ENCODE assay signal across 1 cellular context in the genomic region with DNA sequence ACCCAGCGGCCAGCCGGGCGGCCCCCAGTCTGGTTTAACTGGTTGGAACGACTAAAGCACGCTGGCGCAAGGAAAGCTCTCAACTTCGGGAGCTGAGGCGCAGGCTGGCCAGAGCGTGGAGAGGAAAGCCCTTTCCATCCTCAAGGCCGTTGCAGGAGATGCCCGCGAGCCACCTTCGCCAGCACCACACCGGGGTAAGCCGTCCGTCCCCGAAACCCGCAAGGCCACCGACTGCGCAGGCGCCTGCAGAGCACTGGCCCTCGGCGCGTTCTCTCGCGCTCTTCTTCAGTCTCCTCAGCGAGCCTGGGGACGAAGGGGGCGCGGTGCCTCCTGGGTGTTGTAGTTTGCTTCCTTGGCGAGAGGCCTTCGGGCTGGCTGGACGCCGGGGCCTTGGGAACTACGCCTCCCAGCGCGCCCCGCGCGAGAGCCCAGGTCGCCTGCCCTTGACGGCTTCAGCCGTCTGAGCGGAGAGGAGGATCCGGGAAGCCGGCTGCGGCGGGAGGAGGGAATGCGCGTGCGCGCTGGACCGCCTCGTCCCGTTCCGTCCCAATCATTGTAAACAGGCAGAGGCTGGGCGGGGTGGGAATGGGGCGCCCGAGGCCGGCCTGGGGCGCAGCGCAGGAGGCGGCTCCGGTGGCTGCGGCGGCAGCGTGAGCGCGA.
TF ChIP-seq lines count a peak whose summit lies in the region.

RALBP1 (plus strand) TSS at position 531 of the 660 bp plus-strand sequence. CDS start 37,533 bp downstream, outside the sequence.

TF ChIP-seq in HepG2, 621 proteins besides CTCF, POLR2A, EP300 and RAD21 (continued from another document and continues in another):
- TF ChIP-seq ZNF337 (CRISPR knock-in tag; IDR thresholded peaks at IDR 0.05; ENCODE audit: borderline replicate concordance, low read depth) (no peak; the same call in 1 of the 2 replicates), ZFP90 (CRISPR knock-in tag; IDR thresholded peaks at IDR 0.05; ENCODE audit: borderline replicate concordance) (peak; percentile 40; the same call in 1 of the 2 replicates), SMYD3 (CRISPR knock-in tag; IDR thresholded peaks at IDR 0.05) (no peak), MBD4 (IDR thresholded peaks at IDR 0.05; ENCODE audit: borderline replicate concordance, low read length) (no peak), TCF7L2 (IDR thresholded peaks at IDR 0.05; ENCODE audit: low read depth, low read length) (no peak), KLF9 (CRISPR knock-in tag; IDR thresholded peaks at IDR 0.05; ENCODE audit: low read depth) (no peak), ZSCAN9 (CRISPR knock-in tag; IDR thresholded peaks at IDR 0.05; ENCODE audit: borderline replicate concordance) (0 out of 2 replicates have a peak, but pooled peaks have one; percentile 23), RORA (CRISPR knock-in tag; IDR thresholded peaks at IDR 0.05) (no peak), ZNF724P (CRISPR knock-in tag; IDR thresholded peaks at IDR 0.05; ENCODE audit: borderline replicate concordance) (peak; percentile 12; the same call in 1 of the 2 replicates), HDAC2 (CRISPR knock-in tag; IDR thresholded peaks at IDR 0.05) (0 out of 2 replicates have a peak, but pooled peaks have one; percentile 42), ZNF691 (CRISPR knock-in tag; IDR thresholded peaks at IDR 0.05; ENCODE audit: borderline replicate concordance, low read depth) (no peak; the same call in 1 of the 2 replicates), UBTF (CRISPR knock-in tag; IDR thresholded peaks at IDR 0.05) (peak; percentile 57), MLLT10 (CRISPR knock-in tag; IDR thresholded peaks at IDR 0.05) (no peak), KDM4B (CRISPR knock-in tag; IDR thresholded peaks at IDR 0.05) (0 out of 2 replicates have a peak, but pooled peaks have one; percentile 18), TBP (CRISPR knock-in tag; IDR thresholded peaks at IDR 0.05) (peak; percentile 95), ARNT (IDR thresholded peaks at IDR 0.05) (no peak), GATAD2A (CRISPR knock-in tag; IDR thresholded peaks at IDR 0.05) (peak; percentile 50; the same call in 1 of the 2 replicates), HNF4A (CRISPR knock-in tag; IDR thresholded peaks at IDR 0.05) (0 out of 2 replicates have a peak, but pooled peaks have one; percentile 3), TRAFD1 (CRISPR knock-in tag; IDR thresholded peaks at IDR 0.05; ENCODE audit: borderline replicate concordance) (peak; percentile 77; the same call in 1 of the 2 replicates), RARG (CRISPR knock-in tag; IDR thresholded peaks at IDR 0.05; ENCODE audit: low read depth) (no peak), CAMTA2 (CRISPR knock-in tag; IDR thresholded peaks at IDR 0.05; ENCODE audit: borderline replicate concordance) (no peak), ZNF326 (CRISPR knock-in tag; IDR thresholded peaks at IDR 0.05; ENCODE audit: borderline replicate concordance) (no peak), ZNF263 (CRISPR knock-in tag; IDR thresholded peaks at IDR 0.05) (peak; percentile 26; the same call in 1 of the 2 replicates), AGO1 (IDR thresholded peaks at IDR 0.05; ENCODE audit: low read depth, low read length, poor library complexity, severe bottlenecking) (peak; percentile 20), SOX6 (IDR thresholded peaks at IDR 0.05) (no peak), SOX6 (CRISPR knock-in tag; IDR thresholded peaks at IDR 0.05) (peak; percentile 51), THAP9 (CRISPR knock-in tag; IDR thresholded peaks at IDR 0.05; ENCODE audit: borderline replicate concordance) (0 out of 2 replicates have a peak, but pooled peaks have one; percentile 71), TSC22D2 (CRISPR knock-in tag; IDR thresholded peaks at IDR 0.05; ENCODE audit: borderline replicate concordance) (peak; percentile 78; the same call in 1 of the 2 replicates), ZNF775 (CRISPR knock-in tag; IDR thresholded peaks at IDR 0.05; ENCODE audit: borderline replicate concordance) (no peak), REPIN1 (CRISPR knock-in tag; IDR thresholded peaks at IDR 0.05; ENCODE audit: borderline replicate concordance, low read depth) (no peak), ZBTB26 (CRISPR knock-in tag; IDR thresholded peaks at IDR 0.05; ENCODE audit: borderline replicate concordance) (no peak), MBNL3 (CRISPR knock-in tag; conservative IDR thresholded peaks at IDR 0.05) (no peak), ZNF652 (CRISPR knock-in tag; IDR thresholded peaks at IDR 0.05; ENCODE audit: borderline replicate concordance, low read depth) (no peak; the same call in 1 of the 2 replicates), ZBTB7A (CRISPR knock-in tag; IDR thresholded peaks at IDR 0.05) (no peak), ZNF639 (CRISPR knock-in tag; conservative IDR thresholded peaks at IDR 0.05) (peak; percentile 19; the same call in 1 of the 2 replicates)
- TF ChIP-seq, protein P1, sequence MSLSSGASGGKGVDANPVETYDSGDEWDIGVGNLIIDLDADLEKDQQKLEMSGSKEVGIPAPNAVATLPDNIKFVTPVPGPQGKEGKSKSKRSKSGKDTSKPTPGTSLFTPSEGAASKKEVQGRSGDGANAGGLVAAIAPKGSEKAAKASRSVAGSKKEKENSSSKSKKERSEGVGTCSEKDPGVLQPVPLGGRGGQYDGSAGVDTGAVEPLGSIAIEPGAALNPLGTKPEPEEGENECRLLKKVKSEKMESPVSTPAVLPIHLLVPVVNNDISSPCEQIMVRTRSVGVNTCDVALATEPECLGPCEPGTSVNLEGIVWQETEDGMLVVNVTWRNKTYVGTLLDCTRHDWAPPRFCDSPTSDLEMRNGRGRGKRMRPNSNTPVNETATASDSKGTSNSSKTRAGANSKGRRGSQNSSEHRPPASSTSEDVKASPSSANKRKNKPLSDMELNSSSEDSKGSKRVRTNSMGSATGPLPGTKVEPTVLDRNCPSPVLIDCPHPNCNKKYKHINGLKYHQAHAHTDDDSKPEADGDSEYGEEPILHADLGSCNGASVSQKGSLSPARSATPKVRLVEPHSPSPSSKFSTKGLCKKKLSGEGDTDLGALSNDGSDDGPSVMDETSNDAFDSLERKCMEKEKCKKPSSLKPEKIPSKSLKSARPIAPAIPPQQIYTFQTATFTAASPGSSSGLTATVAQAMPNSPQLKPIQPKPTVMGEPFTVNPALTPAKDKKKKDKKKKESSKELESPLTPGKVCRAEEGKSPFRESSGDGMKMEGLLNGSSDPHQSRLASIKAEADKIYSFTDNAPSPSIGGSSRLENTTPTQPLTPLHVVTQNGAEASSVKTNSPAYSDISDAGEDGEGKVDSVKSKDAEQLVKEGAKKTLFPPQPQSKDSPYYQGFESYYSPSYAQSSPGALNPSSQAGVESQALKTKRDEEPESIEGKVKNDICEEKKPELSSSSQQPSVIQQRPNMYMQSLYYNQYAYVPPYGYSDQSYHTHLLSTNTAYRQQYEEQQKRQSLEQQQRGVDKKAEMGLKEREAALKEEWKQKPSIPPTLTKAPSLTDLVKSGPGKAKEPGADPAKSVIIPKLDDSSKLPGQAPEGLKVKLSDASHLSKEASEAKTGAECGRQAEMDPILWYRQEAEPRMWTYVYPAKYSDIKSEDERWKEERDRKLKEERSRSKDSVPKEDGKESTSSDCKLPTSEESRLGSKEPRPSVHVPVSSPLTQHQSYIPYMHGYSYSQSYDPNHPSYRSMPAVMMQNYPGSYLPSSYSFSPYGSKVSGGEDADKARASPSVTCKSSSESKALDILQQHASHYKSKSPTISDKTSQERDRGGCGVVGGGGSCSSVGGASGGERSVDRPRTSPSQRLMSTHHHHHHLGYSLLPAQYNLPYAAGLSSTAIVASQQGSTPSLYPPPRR (CRISPR knock-in tag; IDR thresholded peaks at IDR 0.05; ENCODE audit: borderline replicate concordance), result no peak
- TF ChIP-seq, protein P2, sequence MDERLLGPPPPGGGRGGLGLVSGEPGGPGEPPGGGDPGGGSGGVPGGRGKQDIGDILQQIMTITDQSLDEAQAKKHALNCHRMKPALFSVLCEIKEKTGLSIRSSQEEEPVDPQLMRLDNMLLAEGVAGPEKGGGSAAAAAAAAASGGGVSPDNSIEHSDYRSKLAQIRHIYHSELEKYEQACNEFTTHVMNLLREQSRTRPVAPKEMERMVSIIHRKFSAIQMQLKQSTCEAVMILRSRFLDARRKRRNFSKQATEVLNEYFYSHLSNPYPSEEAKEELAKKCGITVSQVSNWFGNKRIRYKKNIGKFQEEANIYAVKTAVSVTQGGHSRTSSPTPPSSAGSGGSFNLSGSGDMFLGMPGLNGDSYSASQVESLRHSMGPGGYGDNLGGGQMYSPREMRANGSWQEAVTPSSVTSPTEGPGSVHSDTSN (CRISPR knock-in tag; IDR thresholded peaks at IDR 0.05), result no peak
- TF ChIP-seq, protein P3, sequence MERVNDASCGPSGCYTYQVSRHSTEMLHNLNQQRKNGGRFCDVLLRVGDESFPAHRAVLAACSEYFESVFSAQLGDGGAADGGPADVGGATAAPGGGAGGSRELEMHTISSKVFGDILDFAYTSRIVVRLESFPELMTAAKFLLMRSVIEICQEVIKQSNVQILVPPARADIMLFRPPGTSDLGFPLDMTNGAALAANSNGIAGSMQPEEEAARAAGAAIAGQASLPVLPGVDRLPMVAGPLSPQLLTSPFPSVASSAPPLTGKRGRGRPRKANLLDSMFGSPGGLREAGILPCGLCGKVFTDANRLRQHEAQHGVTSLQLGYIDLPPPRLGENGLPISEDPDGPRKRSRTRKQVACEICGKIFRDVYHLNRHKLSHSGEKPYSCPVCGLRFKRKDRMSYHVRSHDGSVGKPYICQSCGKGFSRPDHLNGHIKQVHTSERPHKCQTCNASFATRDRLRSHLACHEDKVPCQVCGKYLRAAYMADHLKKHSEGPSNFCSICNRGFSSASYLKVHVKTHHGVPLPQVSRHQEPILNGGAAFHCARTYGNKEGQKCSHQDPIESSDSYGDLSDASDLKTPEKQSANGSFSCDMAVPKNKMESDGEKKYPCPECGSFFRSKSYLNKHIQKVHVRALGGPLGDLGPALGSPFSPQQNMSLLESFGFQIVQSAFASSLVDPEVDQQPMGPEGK (CRISPR knock-in tag; IDR thresholded peaks at IDR 0.05), result peak; percentile 88
